8 cellular contexts compared by ENCODE assay signal in genomic region chr15:22665059-22665702, GRCh38.
DNase-seq lines count a peak whose midpoint lies in the region; TF ChIP-seq lines count a peak whose summit lies in the region.
"Not testable (repeated sequence)": the region's sequence is repeated elsewhere in the genome, so short reads cannot be mapped to it uniquely, and the experiment has no call there.

No MANE protein-coding gene starts in this region.

- H3K36me3 ChIP-seq in GM06990 (ENCODE audit: control insufficient read depth, insufficient read depth, low read length); Loucy (ENCODE audit: insufficient read depth, low read length); esophagus (ENCODE audit: control insufficient read depth in 2 of 2, insufficient read depth in 2 of 2, low read length in 1 of 2); liver (ENCODE audit: control insufficient read depth in 4 of 4, insufficient read depth in 3 of 4, low read depth in 1 of 4, low read length in 3 of 4); vagina: not testable (repeated sequence)

- not testable (repeated sequence) for H3K9me2 ChIP-seq in Loucy (replicated peaks; ENCODE audit: low read depth, low read length)

- H3F3A ChIP-seq in Loucy (ENCODE audit: low read depth), result not testable (repeated sequence)

- peak overlapping the region; percentile 63 to 78 for H3K27ac ChIP-seq in esophagus (ENCODE audit: low read depth in 2 of 2, low read length in 1 of 2)
- peak overlapping the region; percentile 80 to 86 for H3K27ac ChIP-seq in liver (ENCODE audit: low read depth in 1 of 2, low read length in 2 of 2)
- H3K27ac ChIP-seq in vagina, result peak overlapping the region; percentile 98

- H3K9ac ChIP-seq in Loucy (ENCODE audit: low read depth, low read length, poor library complexity, severe bottlenecking) (peak overlapping the region; percentile 74), liver (ENCODE audit: low read depth in 1 of 2, low read length in 2 of 2) (peak overlapping the region; percentile 11 to 38)

- H2AFZ ChIP-seq in Loucy (ENCODE audit: low read length), result peak overlapping the region; percentile 88

- TF ChIP-seq POLR2A in vagina (IDR thresholded peaks at IDR 0.05), result not testable (repeated sequence)

- H3K4me2 ChIP-seq in Loucy (ENCODE audit: low read depth, low read length, poor library complexity, severe bottlenecking), result peak overlapping the region; percentile 76

- 2 to 3% methylated on average over 13 to 17 of the region's 22 CpGs for WGBS in esophagus, 2 donors
- WGBS in liver, result 2% methylated on average over 16 of the region's 22 CpGs

- intact Hi-C loops in vagina (cut with DNase I), result not testable (repeated sequence)

- H4K20me1 ChIP-seq in Loucy (ENCODE audit: insufficient read depth, low read length, poor library complexity, severe bottlenecking), result not testable (repeated sequence)

- TF ChIP-seq CTCF in GM06990 (IDR thresholded peaks at IDR 0.05; ENCODE audit: insufficient read depth, low read length, poor library complexity, severe bottlenecking); Loucy (conservative IDR thresholded peaks at IDR 0.05; ENCODE audit: low read length); liver (IDR thresholded peaks at IDR 0.05; ENCODE audit: low read depth, low read length, missing input control); vagina (IDR thresholded peaks at IDR 0.05): not testable (repeated sequence)

- TF ChIP-seq RAD21 in liver (IDR thresholded peaks at IDR 0.05), result not testable (repeated sequence)

- not testable (repeated sequence) for H3K4me1 ChIP-seq in Loucy (ENCODE audit: insufficient read depth, low read length, poor library complexity, severe bottlenecking); esophagus (ENCODE audit: control insufficient read depth in 2 of 2, insufficient read depth in 2 of 2, low read length in 1 of 2); liver (ENCODE audit: control insufficient read depth in 4 of 4, insufficient read depth in 4 of 4, low read length in 3 of 4); vagina

- H3K27me3 ChIP-seq in GM06990 (replicated peaks; ENCODE audit: control insufficient read depth, insufficient read depth, low read length); Loucy (ENCODE audit: insufficient read depth, low read length, poor library complexity, severe bottlenecking); esophagus (ENCODE audit: control insufficient read depth in 1 of 2, insufficient read depth in 2 of 2, low read length in 2 of 2); liver (ENCODE audit: control insufficient read depth in 4 of 4, insufficient read depth in 4 of 4, low read length in 3 of 4); vagina: not testable (repeated sequence)

- DNase-seq in GM06990 (ENCODE audit: extremely low read depth, insufficient read length), result peak; percentile 9
- peak; percentile 35 for DNase-seq in SW480 (ENCODE audit: low spot score)
- peak; percentile 87 for DNase-seq in amniotic epithelial cell (ENCODE audit: low read depth)
- DNase-seq in putamen (ENCODE audit: low spot score), result peak; percentile 4
- DNase-seq in vagina (ENCODE audit: extremely low spot score in 2 of 2), result not testable (repeated sequence)

- H3K9me3 ChIP-seq in Loucy (ENCODE audit: insufficient read depth, low read depth, low read length); esophagus (ENCODE audit: control insufficient read depth in 2 of 2, insufficient read depth in 1 of 2, low read depth in 1 of 2, low read length in 1 of 2); liver (ENCODE audit: control insufficient read depth in 4 of 4, low read length in 3 of 4); vagina: not testable (repeated sequence)

- H3K4me3 ChIP-seq in GM06990 (replicated peaks; ENCODE audit: low read depth, low read length), result peak overlapping the region; percentile 46
- H3K4me3 ChIP-seq in Loucy (ENCODE audit: low read length, poor library complexity, severe bottlenecking), result peak overlapping the region; percentile 76
- peak overlapping the region; percentile 58 to 69 for H3K4me3 ChIP-seq in esophagus (ENCODE audit: low read depth in 1 of 2, low read length in 2 of 2)
- peak overlapping the region; percentile 30 to 70 (median 41) for H3K4me3 ChIP-seq in liver (ENCODE audit: low read depth in 1 of 3, low read length in 3 of 3)
- H3K4me3 ChIP-seq in vagina, result peak overlapping the region; percentile 57 to 74

- not testable (repeated sequence) for H3K79me2 ChIP-seq in Loucy (ENCODE audit: insufficient read depth, low read length)

TF ChIP-seq in liver, 16 proteins besides CTCF, POLR2A, EP300 and RAD21:
- TF ChIP-seq HNF4A (conservative IDR thresholded peaks at IDR 0.05) (peak; percentile 34 to 58), GABPA (IDR thresholded peaks at IDR 0.05 in 1 of 2, conservative IDR thresholded peaks at IDR 0.05 in 1 of 2) (peak in 1 of 2 donors; percentile 17), TAF1 (conservative IDR thresholded peaks at IDR 0.05) (peak; percentile 58), SP1 (IDR thresholded peaks at IDR 0.05) (peak; percentile 61), YY1 (IDR thresholded peaks at IDR 0.05) (peak; percentile 53), RXRA (IDR thresholded peaks at IDR 0.05) (peak in 1 of 2 donors; percentile 30)
TF ChIP-seq in liver: peak in this region for 6; not testable (repeated sequence) for 10.
